In the genomic region with DNA sequence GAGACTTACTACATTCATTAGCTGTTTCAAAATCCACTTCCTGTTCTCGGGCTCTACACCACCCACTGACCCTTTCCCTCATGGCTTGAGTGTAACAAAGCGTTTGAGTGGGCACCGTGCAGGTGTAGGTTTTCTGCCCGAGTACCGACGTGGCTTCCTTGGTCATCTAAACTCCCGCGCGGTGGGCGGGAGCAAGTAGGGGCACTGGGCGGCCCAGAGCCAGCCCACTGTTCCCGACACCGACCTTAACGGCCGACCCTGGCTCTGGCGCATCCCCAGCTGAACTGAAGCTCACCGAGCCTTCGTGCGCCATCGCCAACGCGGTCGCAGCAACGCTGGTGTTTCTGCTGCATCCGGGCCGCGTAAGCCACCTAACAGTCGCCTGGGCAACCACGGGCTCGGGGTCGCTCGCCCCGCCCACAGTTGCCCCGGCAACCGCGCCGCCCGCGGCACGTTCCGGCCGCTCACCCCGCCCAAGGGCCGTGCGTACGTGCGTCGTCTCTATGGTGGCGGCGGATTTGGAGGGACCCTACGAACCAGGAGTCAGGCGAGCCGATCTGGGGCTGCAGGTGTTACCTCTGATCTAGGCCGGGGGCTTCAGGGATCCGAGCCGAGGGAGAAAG, we compare ENCODE assay signal across 1 cellular context.
TF ChIP-seq lines count a peak whose summit lies in the region.

A gene (minus strand): TSS at position 372 of the 623 bp plus-strand sequence. CDS start 59 bp downstream, at position 313.
A gene with protein sequence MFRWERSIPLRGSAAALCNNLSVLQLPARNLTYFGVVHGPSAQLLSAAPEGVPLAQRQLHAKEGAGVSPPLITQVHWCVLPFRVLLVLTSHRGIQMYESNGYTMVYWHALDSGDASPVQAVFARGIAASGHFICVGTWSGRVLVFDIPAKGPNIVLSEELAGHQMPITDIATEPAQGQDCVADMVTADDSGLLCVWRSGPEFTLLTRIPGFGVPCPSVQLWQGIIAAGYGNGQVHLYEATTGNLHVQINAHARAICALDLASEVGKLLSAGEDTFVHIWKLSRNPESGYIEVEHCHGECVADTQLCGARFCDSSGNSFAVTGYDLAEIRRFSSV (plus strand): TSS at position 483 of the 623 bp plus-strand sequence. CDS start 424 bp downstream, outside the sequence.

TF ChIP-seq in liver, 16 proteins besides CTCF, POLR2A, EP300 and RAD21 (continued from another document):
- TF ChIP-seq GABPA (IDR thresholded peaks at IDR 0.05 in 1 of 2, conservative IDR thresholded peaks at IDR 0.05 in 1 of 2) = no peak
